8 cellular contexts compared by ENCODE assay signal in the genomic region with DNA sequence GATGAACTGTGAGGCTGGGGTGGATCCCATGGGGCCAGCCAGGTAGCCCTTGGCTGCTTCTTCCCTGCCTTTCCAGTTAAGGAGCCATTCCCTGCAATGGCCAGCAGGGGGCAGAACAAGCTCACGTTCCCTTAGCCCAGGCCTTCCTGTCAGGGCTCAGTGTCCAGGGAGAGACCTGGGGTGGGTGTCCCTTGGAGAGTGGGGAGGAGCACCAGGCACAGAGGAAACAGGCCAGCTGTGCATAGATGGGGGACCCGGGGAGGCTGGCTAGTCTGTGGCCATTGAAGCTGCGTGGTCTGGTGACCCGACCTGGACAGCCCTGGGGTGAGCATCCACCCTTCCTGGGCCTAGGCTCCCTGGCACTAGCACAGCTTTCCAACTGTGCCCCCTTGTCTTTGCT. TPM values are rescaled to one million over a fixed set of nuclear protein-coding genes. Genes with fewer than 3 reads are reported as not detected.
DNase-seq lines count a peak whose midpoint lies in the region; ATAC-seq and TF ChIP-seq lines count a peak whose summit lies in the region.

No MANE protein-coding gene starts in this region.

- peak overlapping the region; percentile 30; the same call in 1 of the 2 replicates for H2AFZ ChIP-seq in SK-N-SH (ENCODE audit: low read depth)

- intact Hi-C loops in posterior cingulate gyrus (cut with DNase I), result loop anchor here (1.0 kb wide), 1 partner anchor 207 kb away; a partner anchor contains a TSS

- H3K9ac ChIP-seq in BLaER1 treated with 17β-estradiol and CSF1 and Interleukin-3, amounts not matched to agents 10 nM and 100 nM, result peak overlapping the region in 9 of 11 experiments; percentile 3 to 69 (median 55); a peak in 14 of 22 replicates
- no peak overlapping the region for H3K9ac ChIP-seq in SK-N-SH

- H3F3A ChIP-seq in SK-N-SH (replicated peaks; ENCODE audit: insufficient read depth), result no peaks in the 10 kb centered on the region

- ATAC-seq in GM21360 (IDR thresholded peaks at IDR 0.05; ENCODE audit: unreplicated experiment), result peak; percentile 66

- H3K36me3 ChIP-seq in BLaER1 treated with 17β-estradiol and CSF1 and Interleukin-3, amounts not matched to agents 10 nM and 100 nM, result no peaks in the 10 kb centered on the region; a peak in 1 of 22 replicates
- peaks cover 7% of the 10 kb centered on the region; the same call in 1 of the 2 replicates for H3K36me3 ChIP-seq in MG63
- peaks cover 0 to 3% of the 10 kb centered on the region in 2 experiments for H3K36me3 ChIP-seq in SK-N-SH (replicated peaks in 1 of 2; ENCODE audit: control insufficient read depth in 1 of 2, insufficient read depth in 2 of 2, low read length in 1 of 2)

- TF ChIP-seq RAD21 in SK-N-SH (IDR thresholded peaks at IDR 0.05; ENCODE audit: low read length), result peak; percentile 100

- H3K4me2 ChIP-seq in BLaER1 treated with 17β-estradiol and CSF1 and Interleukin-3, amounts not matched to agents 10 nM and 100 nM, result peak overlapping the region in 8 of 11 experiments; percentile 4 to 62 (median 19); a peak in 12 of 22 replicates
- H3K4me2 ChIP-seq in SK-N-SH, result no peak overlapping the region

- no peaks in the 10 kb centered on the region for H3K36me3 Mint-ChIP-seq in activated naive CD4-positive, alpha-beta T cell treated with anti-CD3 and anti-CD28 coated beads, Interleukin-2, amount 10 ng/mL, durations not matched to agents 7 days and 5 days

- no peak overlapping the region for H3K27ac Mint-ChIP-seq in activated naive CD4-positive, alpha-beta T cell treated with anti-CD3 and anti-CD28 coated beads, Interleukin-2, amount 10 ng/mL, durations not matched to agents 7 days and 5 days

- H3K9me2 ChIP-seq in SK-N-SH, result no peaks in the 10 kb centered on the region

- H4K20me1 ChIP-seq in BLaER1 treated with 17β-estradiol and CSF1 and Interleukin-3, amounts not matched to agents 10 nM and 100 nM, result no peaks in the 10 kb centered on the region
- H4K20me1 ChIP-seq in SK-N-SH (ENCODE audit: insufficient read depth), result no peaks in the 10 kb centered on the region

- peaks cover 38% of the 10 kb centered on the region for H3K27me3 Mint-ChIP-seq in activated naive CD4-positive, alpha-beta T cell treated with anti-CD3 and anti-CD28 coated beads, Interleukin-2, amount 10 ng/mL, durations not matched to agents 7 days and 5 days

- no peak overlapping the region for H3K4me3 ChIP-seq in BLaER1 treated with 17β-estradiol and CSF1 and Interleukin-3, amounts not matched to agents 10 nM and 100 nM
- H3K4me3 ChIP-seq in MG63, result no peak overlapping the region
- no peak overlapping the region; a peak in 1 of 4 replicates for H3K4me3 ChIP-seq in SK-N-SH (ENCODE audit: low read depth in 2 of 2, low read length in 1 of 2)

- H3K4me1 ChIP-seq in BLaER1 treated with 17β-estradiol and CSF1 and Interleukin-3, amounts not matched to agents 10 nM and 100 nM, result peaks cover 10 to 33% (median 29%) of the 10 kb centered on the region in 10 experiments; a peak in 19 of 20 replicates
- H3K4me1 ChIP-seq in SK-N-SH (ENCODE audit: control insufficient read depth in 1 of 2, insufficient read depth in 2 of 2, low read depth in 1 of 2, low read length in 1 of 2), result peaks cover 0 to 13% of the 10 kb centered on the region in 2 experiments; a peak in 1 of 4 replicates

- POLR2A ChIA-PET in SK-N-SH (lab: Yijun Ruan, JAX), result interaction anchor here (0.6 to 2.3 kb wide), 5 partner anchors 9 to 235 kb away, joined by 3 to 12 read pairs (median 4); a partner anchor contains a TSS

- H3K27ac ChIP-seq in BLaER1 treated with 17β-estradiol and CSF1 and Interleukin-3, amounts not matched to agents 10 nM and 100 nM, result peak overlapping the region in 10 of 11 experiments; percentile 36 to 84 (median 72); a peak in 18 of 22 replicates
- H3K27ac ChIP-seq in SK-N-SH (ENCODE audit: low read depth in 2 of 2, low read length in 1 of 2), result no peak overlapping the region; a peak in 1 of 4 replicates

- peaks cover 6 to 18% (median 13%) of the 10 kb centered on the region in 11 experiments; a peak in 19 of 22 replicates for H3K9me3 ChIP-seq in BLaER1 treated with 17β-estradiol and CSF1 and Interleukin-3, amounts not matched to agents 10 nM and 100 nM (replicated peaks in 1 of 11)
- H3K9me3 ChIP-seq in MG63, result peaks cover 22% of the 10 kb centered on the region
- H3K9me3 ChIP-seq in SK-N-SH, result peaks cover 3% of the 10 kb centered on the region; the same call in 1 of the 2 replicates

- no peak overlapping the region for H3K4me3 Mint-ChIP-seq in activated naive CD4-positive, alpha-beta T cell treated with anti-CD3 and anti-CD28 coated beads, Interleukin-2, amount 10 ng/mL, durations not matched to agents 7 days and 5 days

- H3K9me3 Mint-ChIP-seq in activated naive CD4-positive, alpha-beta T cell treated with anti-CD3 and anti-CD28 coated beads, Interleukin-2, amount 10 ng/mL, durations not matched to agents 7 days and 5 days, result peaks cover 10% of the 10 kb centered on the region

- CTCF ChIA-PET in SK-N-SH (lab: Yijun Ruan, JAX), result interaction anchor here (0.7 to 27.7 kb wide), 66 partner anchors 8 to 287 kb away, joined by 3 to 822 read pairs (median 4); a partner anchor contains a TSS
- CTCF ChIA-PET in activated naive CD4-positive, alpha-beta T cell treated with anti-CD3 and anti-CD28 coated beads, Interleukin-2, amount 10 ng/mL, durations not matched to agents 7 days and 5 days (lab: Charles Lee), result interaction anchor here (0.6 to 14.3 kb wide), 37 partner anchors 11 to 253 kb away, joined by 3 to 613 read pairs (median 5); a partner anchor contains a TSS

- TF ChIP-seq EP300 in SK-N-SH (IDR thresholded peaks at IDR 0.05; ENCODE audit: borderline replicate concordance in 1 of 2, low read depth in 1 of 2, low read length in 1 of 2), result no peak

- peak; percentile 88 for DNase-seq in MG63
- peak; percentile 90 for DNase-seq in SK-N-SH
- DNase-seq in activated naive CD4-positive, alpha-beta T cell treated with anti-CD3 and anti-CD28 coated beads, Interleukin-2, amount 10 ng/mL, durations not matched to agents 7 days and 5 days, result peak; percentile 86
- peak; percentile 84 for DNase-seq in glomerular visceral epithelial cell (ENCODE audit: extremely low spot score)
- DNase-seq in posterior cingulate gyrus, result peak; percentile 73 to 98 (median 88)
- DNase-seq in ureter (ENCODE audit: low spot score), result peak; percentile 84

- no peaks in the 10 kb centered on the region for H3K27me3 ChIP-seq in BLaER1 treated with 17β-estradiol and CSF1 and Interleukin-3, amounts not matched to agents 10 nM and 100 nM
- H3K27me3 ChIP-seq in MG63, result no peaks in the 10 kb centered on the region
- H3K27me3 ChIP-seq in SK-N-SH (ENCODE audit: insufficient read depth), result no peaks in the 10 kb centered on the region

- WGBS in SK-N-SH (ENCODE audit: low lambda C conversion rate), result 20% methylated on average over 2 of the region's 4 CpGs

- TF ChIP-seq CTCF in SK-N-SH (IDR thresholded peaks at IDR 0.05), result peak; percentile 91

- no peaks in the 10 kb centered on the region for H3K79me2 ChIP-seq in SK-N-SH (ENCODE audit: insufficient read depth)

- peaks cover 11% of the 10 kb centered on the region for H3K4me1 Mint-ChIP-seq in activated naive CD4-positive, alpha-beta T cell treated with anti-CD3 and anti-CD28 coated beads, Interleukin-2, amount 10 ng/mL, durations not matched to agents 7 days and 5 days

TF ChIP-seq in SK-N-SH, 30 proteins besides CTCF, POLR2A, EP300 and RAD21 (continues in another document):
- no peak for TF ChIP-seq GATA2 (CRISPR knock-in tag; IDR thresholded peaks at IDR 0.05)
- TF ChIP-seq CHD2 (IDR thresholded peaks at IDR 0.05; ENCODE audit: low read length, partially characterized antibody), result no peak
- TF ChIP-seq, protein P1, sequence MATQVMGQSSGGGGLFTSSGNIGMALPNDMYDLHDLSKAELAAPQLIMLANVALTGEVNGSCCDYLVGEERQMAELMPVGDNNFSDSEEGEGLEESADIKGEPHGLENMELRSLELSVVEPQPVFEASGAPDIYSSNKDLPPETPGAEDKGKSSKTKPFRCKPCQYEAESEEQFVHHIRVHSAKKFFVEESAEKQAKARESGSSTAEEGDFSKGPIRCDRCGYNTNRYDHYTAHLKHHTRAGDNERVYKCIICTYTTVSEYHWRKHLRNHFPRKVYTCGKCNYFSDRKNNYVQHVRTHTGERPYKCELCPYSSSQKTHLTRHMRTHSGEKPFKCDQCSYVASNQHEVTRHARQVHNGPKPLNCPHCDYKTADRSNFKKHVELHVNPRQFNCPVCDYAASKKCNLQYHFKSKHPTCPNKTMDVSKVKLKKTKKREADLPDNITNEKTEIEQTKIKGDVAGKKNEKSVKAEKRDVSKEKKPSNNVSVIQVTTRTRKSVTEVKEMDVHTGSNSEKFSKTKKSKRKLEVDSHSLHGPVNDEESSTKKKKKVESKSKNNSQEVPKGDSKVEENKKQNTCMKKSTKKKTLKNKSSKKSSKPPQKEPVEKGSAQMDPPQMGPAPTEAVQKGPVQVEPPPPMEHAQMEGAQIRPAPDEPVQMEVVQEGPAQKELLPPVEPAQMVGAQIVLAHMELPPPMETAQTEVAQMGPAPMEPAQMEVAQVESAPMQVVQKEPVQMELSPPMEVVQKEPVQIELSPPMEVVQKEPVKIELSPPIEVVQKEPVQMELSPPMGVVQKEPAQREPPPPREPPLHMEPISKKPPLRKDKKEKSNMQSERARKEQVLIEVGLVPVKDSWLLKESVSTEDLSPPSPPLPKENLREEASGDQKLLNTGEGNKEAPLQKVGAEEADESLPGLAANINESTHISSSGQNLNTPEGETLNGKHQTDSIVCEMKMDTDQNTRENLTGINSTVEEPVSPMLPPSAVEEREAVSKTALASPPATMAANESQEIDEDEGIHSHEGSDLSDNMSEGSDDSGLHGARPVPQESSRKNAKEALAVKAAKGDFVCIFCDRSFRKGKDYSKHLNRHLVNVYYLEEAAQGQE (IDR thresholded peaks at IDR 0.05; ENCODE audit: low read depth, low read length), result no peak
- TF ChIP-seq, protein P2, sequence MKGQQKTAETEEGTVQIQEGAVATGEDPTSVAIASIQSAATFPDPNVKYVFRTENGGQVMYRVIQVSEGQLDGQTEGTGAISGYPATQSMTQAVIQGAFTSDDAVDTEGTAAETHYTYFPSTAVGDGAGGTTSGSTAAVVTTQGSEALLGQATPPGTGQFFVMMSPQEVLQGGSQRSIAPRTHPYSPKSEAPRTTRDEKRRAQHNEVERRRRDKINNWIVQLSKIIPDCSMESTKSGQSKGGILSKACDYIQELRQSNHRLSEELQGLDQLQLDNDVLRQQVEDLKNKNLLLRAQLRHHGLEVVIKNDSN (IDR thresholded peaks at IDR 0.05; ENCODE audit: borderline replicate concordance, low read depth), result no peak
- no peak for TF ChIP-seq YY1 (IDR thresholded peaks at IDR 0.05; ENCODE audit: low read depth)
- no peak for TF ChIP-seq JUND (IDR thresholded peaks at IDR 0.05)

RNA-seq across cellular contexts. Expression of a gene that starts 13.2 kb away (rescaled TPM):
- not detected in 2 replicates for total RNA-seq in MG63 (2014; rRNA removed; shearing (Covaris generic); ENCODE audit: low replicate concordance)
- not detected in 2 replicates for polyA plus RNA-seq in SK-N-SH (2012; rRNA removed)
- polyA plus RNA-seq in SK-N-SH (2012; cell fraction: cytosol; rRNA removed), result not detected in 2 replicates
- not detected in 2 replicates for polyA plus RNA-seq in SK-N-SH (2012; cell fraction: nucleus; rRNA removed)
- total RNA-seq in ureter, result 0.55 TPM

RNA-seq across cellular contexts. Expression of a gene that starts 36.1 kb away (rescaled TPM):
- total RNA-seq in MG63 (2014; rRNA removed; shearing (Covaris generic); ENCODE audit: low replicate concordance), result 47.2 and 80.3 TPM in 2 replicates
- polyA plus RNA-seq in SK-N-SH (2012; rRNA removed), result 84.9 and 86.6 TPM in 2 replicates
- polyA plus RNA-seq in SK-N-SH (2012; cell fraction: cytosol; rRNA removed), result 101 and 104 TPM in 2 replicates
- polyA plus RNA-seq in SK-N-SH (2012; cell fraction: nucleus; rRNA removed), result 44.0 and 59.3 TPM in 2 replicates
- 55.6 TPM for total RNA-seq in ureter

Comparison
In these comparisons a context has a peak if more than half of its experiments do, and no peak if none do; other contexts are left out.
1. H3K27ac ChIP-seq: peak in BLaER1 treated with 17β-estradiol and CSF1 and Interleukin-3, amounts not matched to agents 10 nM and 100 nM (10 of 11); none in SK-N-SH (0 of 2).
2. Peak in every context shown above with its lines, with median percentiles within 50 percentile points of each other: DNase-seq.